19 cellular contexts compared by ENCODE assay signal in genomic region chr1:2810281-2810680, GRCh38. TPM values are rescaled to one million over a fixed set of nuclear protein-coding genes. Genes with fewer than 3 reads are reported as not detected.
"Had no signal": no experiment of that assay in that cellular context is flagged by ENCODE, and none has a peak within 500 bp of the region (broad histone marks: within the 10 kb centered on the region; RNA-seq: fewer than 3 reads in every experiment).

No MANE protein-coding gene starts in this region.

- H3K9me3 ChIP-seq: gastrocnemius medialis had no signal

- H3K4me3 ChIP-seq: coronary artery, dorsolateral prefrontal cortex, esophagus squamous epithelium, gastrocnemius medialis, heart right ventricle, left lung, lower lobe of right lung had no signal

- H3K36me3 ChIP-seq: esophagus squamous epithelium, gastrocnemius medialis, heart right ventricle, left lung, lower lobe of right lung had no signal

- H3K4me1 ChIP-seq: gastrocnemius medialis, heart right ventricle, left lung, lower lobe of right lung had no signal

- DNase-seq: dermis blood vessel endothelial cell; dorsolateral prefrontal cortex; effector CD4-positive, alpha-beta T cell; effector memory CD4-positive, alpha-beta T cell; esophagus squamous epithelium; foreskin fibroblast; foreskin melanocyte; gastrocnemius medialis; glutamatergic neuron; head of caudate nucleus; heart right ventricle; hippocampal formation; left cardiac atrium; left ventricle myocardium superior; lower lobe of right lung; mesendoderm; midbrain had no signal

- H3K27ac ChIP-seq: coronary artery, dorsolateral prefrontal cortex, esophagus squamous epithelium, gastrocnemius medialis, heart right ventricle, left lung, lower lobe of right lung had no signal

- ATAC-seq: gastrocnemius medialis, heart right ventricle, left cardiac atrium, left lung, left ventricle myocardium superior, lower lobe of right lung had no signal

RNA-seq across cellular contexts. Expression of gene TTC34, which starts 8.8 kb away (rescaled TPM):
- total RNA-seq: gastrocnemius medialis had no signal
